8 cellular contexts compared by ENCODE assay signal in genomic region chr12:94147991-94148840, GRCh38. TPM values are rescaled to one million over a fixed set of nuclear protein-coding genes. Genes with fewer than 3 reads are reported as not detected.
DNase-seq lines count a peak whose midpoint lies in the region; ATAC-seq and TF ChIP-seq lines count a peak whose summit lies in the region.

PLXNC1 (plus strand) TSS chr12:94148577; CDS start chr12:94148972, 395 bp downstream.

- H3K4me1 ChIP-seq in neutrophil (ENCODE audit: control insufficient read depth in 1 of 2, insufficient read depth in 1 of 2, low read depth in 1 of 2, low read length in 1 of 2) (peaks cover 35 to 41% of the 10 kb centered on the region in 2 experiments), tibial artery (peaks cover 0 to 35% (median 26%) of the 10 kb centered on the region in 4 donors)

- CTCF ChIA-PET in activated naive CD4-positive, alpha-beta T cell treated with anti-CD3 and anti-CD28 coated beads for 36 hours (lab: Charles Lee), result interaction anchor here (0.7 kb wide), 1 partner anchor 21 kb away, joined by 3 read pairs; no protein-coding TSS in a partner anchor

- H3K27ac ChIP-seq in neutrophil (peak within 1 kb of the TSS; percentile 98), tibial artery (no peak within 1 kb of the TSS)

- H3K36me3 Mint-ChIP-seq in activated naive CD4-positive, alpha-beta T cell treated with anti-CD3 and anti-CD28 coated beads for 36 hours (ENCODE audit: low read depth), result peaks cover 2% of the 10 kb centered on the region

- ATAC-seq in GM19023 (IDR thresholded peaks at IDR 0.05; ENCODE audit: unreplicated experiment) (peak; percentile 36), HG03159 (IDR thresholded peaks at IDR 0.05; ENCODE audit: unreplicated experiment) (peak; percentile 39)

- H3K36me3 ChIP-seq in neutrophil (peaks cover 10% of the 10 kb centered on the region), tibial artery (no peaks in the 10 kb centered on the region)

- TF ChIP-seq CTCF in neutrophil (IDR thresholded peaks at IDR 0.05) (no peak), tibial artery (IDR thresholded peaks at IDR 0.05) (no peak)

- H3K27me3 ChIP-seq in neutrophil (no peaks in the 10 kb centered on the region), tibial artery (peaks cover 0 to 41% of the 10 kb centered on the region in 2 donors)

- peaks cover 23% of the 10 kb centered on the region for H3K4me1 Mint-ChIP-seq in activated naive CD4-positive, alpha-beta T cell treated with anti-CD3 and anti-CD28 coated beads for 36 hours (ENCODE audit: low read depth)

- H3K4me3 ChIP-seq in neutrophil (ENCODE audit: low read depth in 1 of 2, low read length in 1 of 2) (peak within 1 kb of the TSS; percentile 90 to 97), tibial artery (peak within 1 kb of the TSS; percentile 52 to 59)

- DNase-seq in AG08396 (ENCODE audit: low spot score) (peak; percentile 66), RPMI8226 (peak; percentile 75), germinal center (ENCODE audit: low spot score) (peak; percentile 74), tibial artery (peak in 1 of 2 donors; percentile 74)
- peak; percentile 73 for DNase-seq in activated naive CD4-positive, alpha-beta T cell treated with anti-CD3 and anti-CD28 coated beads for 36 hours

- no peak within 1 kb of the TSS for H3K27ac Mint-ChIP-seq in activated naive CD4-positive, alpha-beta T cell treated with anti-CD3 and anti-CD28 coated beads for 36 hours

- H3K4me3 Mint-ChIP-seq in activated naive CD4-positive, alpha-beta T cell treated with anti-CD3 and anti-CD28 coated beads for 36 hours, result peak within 1 kb of the TSS; percentile 80

- H3K27me3 Mint-ChIP-seq in activated naive CD4-positive, alpha-beta T cell treated with anti-CD3 and anti-CD28 coated beads for 36 hours (ENCODE audit: low read depth), result peaks cover 9% of the 10 kb centered on the region

- H3K9me3 ChIP-seq in neutrophil (no peaks in the 10 kb centered on the region), tibial artery (no peaks in the 10 kb centered on the region)

- H3K9me3 Mint-ChIP-seq in activated naive CD4-positive, alpha-beta T cell treated with anti-CD3 and anti-CD28 coated beads for 36 hours, result no peaks in the 10 kb centered on the region

- intact Hi-C loops in activated naive CD4-positive, alpha-beta T cell treated with anti-CD3 and anti-CD28 coated beads for 36 hours (cut with micrococcal nuclease), result loop anchor here (1.0 to 10.0 kb wide), 10 partner anchors 114 to 1069 kb away; partner anchors contain the start of genes FGD6 and VEZT
- intact Hi-C loops in tibial artery (cut with DNase I; ENCODE audit: low total_unique reads), result no loop called here

RNA-seq across cellular contexts. Expression of gene PLXNC1, which starts in this region (rescaled TPM):
- total RNA-seq in activated naive CD4-positive, alpha-beta T cell treated with anti-CD3 and anti-CD28 coated beads for 36 hours, result 1 to 10 TPM; 3.6 to 4.0 TPM
